ENCODE assay signal across 18 cellular contexts in the genomic region with DNA sequence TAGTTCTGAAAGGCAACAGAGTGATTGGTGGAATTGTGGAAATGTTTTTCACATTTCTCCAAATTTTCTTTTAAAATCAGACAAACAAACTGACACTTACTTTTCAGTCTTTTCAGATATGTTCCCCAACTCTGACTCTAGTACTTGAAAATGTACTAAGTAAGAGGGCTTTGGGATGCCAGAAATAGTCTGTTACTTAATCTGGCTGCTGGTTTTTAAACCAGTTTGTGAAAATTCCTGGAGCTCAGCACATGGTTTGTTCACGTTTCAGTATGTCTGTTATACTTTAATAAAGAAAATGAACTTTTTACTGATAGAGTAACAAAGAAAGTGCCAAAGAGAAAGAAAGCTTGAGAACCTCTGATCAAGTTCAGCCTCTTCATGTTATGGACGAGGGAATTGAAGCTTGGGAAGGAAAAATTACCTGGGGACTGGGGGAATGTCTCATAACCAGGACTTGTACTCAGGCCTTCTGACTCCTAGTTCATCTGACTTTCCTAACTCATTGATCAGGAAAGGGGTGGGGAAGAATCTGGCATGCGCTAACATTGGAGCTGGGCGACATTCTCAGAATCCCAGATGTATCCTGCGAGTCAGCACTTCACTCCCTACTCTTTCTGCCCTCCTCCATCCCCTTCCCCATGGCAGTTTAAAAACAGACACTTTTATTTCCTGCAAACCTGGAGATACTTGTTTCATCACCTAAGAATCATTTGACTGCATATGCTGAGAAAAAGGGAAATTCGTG. TPM values are rescaled to one million over a fixed set of nuclear protein-coding genes. Genes with fewer than 3 reads are reported as not detected.
DNase-seq lines count a peak whose midpoint lies in the region; ATAC-seq and TF ChIP-seq lines count a peak whose summit lies in the region.
"Had no signal": no experiment of that assay in that cellular context is flagged by ENCODE, and none has a peak within 500 bp of the region (broad histone marks: within the 10 kb centered on the region; RNA-seq: fewer than 3 reads in every experiment).

No MANE protein-coding gene starts in this region.

- H3K36me3 Mint-ChIP-seq in osteocyte (ENCODE audit: unreplicated experiment): peaks cover 8% of the 10 kb centered on the region
- H3K36me3 Mint-ChIP-seq: stimulated activated memory B cell treated with anti-CD40 and anti-IgM and Interleukin-4, amounts not matched to agents 10 μg/mL and 1 μg/mL and 100 μg/mL, for 72 hours had no signal

- intact Hi-C loops in dorsolateral prefrontal cortex (cut with DNase I) (no loop called here), gastrocnemius medialis (cut with DNase I; ENCODE audit: low total_unique reads) (no loop called here)

- no peaks in the 10 kb centered on the region for H3K36me3 ChIP-seq in HUES64 (ENCODE audit: insufficient read depth, low read length)
- H3K36me3 ChIP-seq in iPS-18a (ENCODE audit: control insufficient read depth, low read depth, low read length): no peaks in the 10 kb centered on the region
- H3K36me3 ChIP-seq in gastrocnemius medialis: no peaks in the 10 kb centered on the region
- H3K36me3 ChIP-seq: transverse colon had no signal

- H3K4me3 Mint-ChIP-seq in osteocyte (ENCODE audit: unreplicated experiment): peak overlapping the region; percentile 39
- H3K4me3 Mint-ChIP-seq: activated CD4-positive, alpha-beta memory T cell treated with anti-CD3 and anti-CD28 coated beads, Interleukin-2, amount 10 ng/mL, durations not matched to agents 7 days and 5 days; activated T-cell treated with anti-CD3 and anti-CD28 coated beads, Interleukin-2, amount 50 U/mL, for 72 hours; B cell; stimulated activated memory B cell treated with anti-CD40 and anti-IgM and Interleukin-4, amounts not matched to agents 10 μg/mL and 1 μg/mL and 100 μg/mL, for 72 hours had no signal

- peaks cover 69% of the 10 kb centered on the region for H3K4me1 Mint-ChIP-seq in osteocyte (ENCODE audit: unreplicated experiment)
- H3K4me1 Mint-ChIP-seq: activated CD4-positive, alpha-beta memory T cell treated with anti-CD3 and anti-CD28 coated beads, Interleukin-2, amount 10 ng/mL, durations not matched to agents 7 days and 5 days; B cell; stimulated activated memory B cell treated with anti-CD40 and anti-IgM and Interleukin-4, amounts not matched to agents 10 μg/mL and 1 μg/mL and 100 μg/mL, for 72 hours had no signal

- peak overlapping the region; percentile 46; the same call in 1 of the 2 replicates for H3K27ac ChIP-seq in HUES64 (ENCODE audit: low read depth, low read length)
- peak overlapping the region in 30 of 59 donors; percentile 0 to 63 (median 35) for H3K27ac ChIP-seq in dorsolateral prefrontal cortex
- no peak overlapping the region for H3K27ac ChIP-seq in iPS-18a (ENCODE audit: low read length)
- H3K27ac ChIP-seq in gastrocnemius medialis: no peak overlapping the region
- H3K27ac ChIP-seq: RWPE1, transverse colon, VCaP had no signal

- peak overlapping the region; percentile 43 for H3K4me3 ChIP-seq in HUES64 (ENCODE audit: low read length)
- H3K4me3 ChIP-seq in dorsolateral prefrontal cortex: peak overlapping the region in 6 of 59 donors; percentile 1 to 33 (median 9)
- peak overlapping the region; percentile 46 for H3K4me3 ChIP-seq in iPS-18a (ENCODE audit: low read length)
- no peak overlapping the region for H3K4me3 ChIP-seq in gastrocnemius medialis
- H3K4me3 ChIP-seq: transverse colon had no signal

- ATAC-seq in gastrocnemius medialis (no peak), GM19452 (IDR thresholded peaks at IDR 0.05; ENCODE audit: unreplicated experiment) (no peak), GM19397 (IDR thresholded peaks at IDR 0.05; ENCODE audit: unreplicated experiment) (no peak)
- ATAC-seq: activated T-cell treated with anti-CD3 and anti-CD28 coated beads, Interleukin-2, amount 50 U/mL, for 72 hours; stimulated activated memory B cell treated with anti-CD40 and anti-IgM and Interleukin-4, amounts not matched to agents 10 μg/mL and 1 μg/mL and 100 μg/mL, for 72 hours had no signal

- no peaks in the 10 kb centered on the region for H3K9me3 Mint-ChIP-seq in osteocyte (ENCODE audit: unreplicated experiment)
- H3K9me3 Mint-ChIP-seq: activated CD4-positive, alpha-beta memory T cell treated with anti-CD3 and anti-CD28 coated beads, Interleukin-2, amount 10 ng/mL, durations not matched to agents 7 days and 5 days; activated T-cell treated with anti-CD3 and anti-CD28 coated beads, Interleukin-2, amount 50 U/mL, for 72 hours; stimulated activated memory B cell treated with anti-CD40 and anti-IgM and Interleukin-4, amounts not matched to agents 10 μg/mL and 1 μg/mL and 100 μg/mL, for 72 hours had no signal

- TF ChIP-seq CTCF in dorsolateral prefrontal cortex (IDR thresholded peaks at IDR 0.05 in 54 of 56, conservative IDR thresholded peaks at IDR 0.05 in 2 of 56; ENCODE audit: low read depth in 1 of 56, partially characterized antibody in 56 of 56) (no peak), osteocyte (IDR thresholded peaks at IDR 0.05) (no peak), gastrocnemius medialis (IDR thresholded peaks at IDR 0.05 in 4 of 5, conservative IDR thresholded peaks at IDR 0.05 in 1 of 5) (no peak)

- in situ Hi-C loops in gastrocnemius medialis (cut with MboI; ENCODE audit: low sequenced_read_pairs in 4 of 4): no loop called here

- H3K9ac ChIP-seq in HUES64 (ENCODE audit: low read depth, low read length) (no peak overlapping the region), iPS-18a (ENCODE audit: low read length) (no peak overlapping the region)

- no peak for TF ChIP-seq POLR2A in gastrocnemius medialis (IDR thresholded peaks at IDR 0.05)

- peaks cover 5% of the 10 kb centered on the region; the same call in 1 of the 2 replicates for H3K27me3 ChIP-seq in HUES64 (ENCODE audit: insufficient read depth, low read length)
- no peaks in the 10 kb centered on the region for H3K27me3 ChIP-seq in dorsolateral prefrontal cortex
- peaks cover 9% of the 10 kb centered on the region for H3K27me3 ChIP-seq in iPS-18a (ENCODE audit: control insufficient read depth, insufficient read depth, low read length)
- H3K27me3 ChIP-seq in gastrocnemius medialis: no peaks in the 10 kb centered on the region

- H3K27me3 Mint-ChIP-seq in osteocyte (ENCODE audit: unreplicated experiment): no peaks in the 10 kb centered on the region

- H3K9me3 ChIP-seq in HUES64 (ENCODE audit: insufficient read depth, low read depth, low read length) (no peaks in the 10 kb centered on the region), iPS-18a (ENCODE audit: control insufficient read depth, low read depth, low read length) (no peaks in the 10 kb centered on the region), gastrocnemius medialis (no peaks in the 10 kb centered on the region)
- H3K9me3 ChIP-seq: transverse colon had no signal

- H3K27ac Mint-ChIP-seq in osteocyte (ENCODE audit: unreplicated experiment): peak overlapping the region; percentile 81
- H3K27ac Mint-ChIP-seq: activated CD4-positive, alpha-beta memory T cell treated with anti-CD3 and anti-CD28 coated beads, Interleukin-2, amount 10 ng/mL, durations not matched to agents 7 days and 5 days; activated T-cell treated with anti-CD3 and anti-CD28 coated beads, Interleukin-2, amount 50 U/mL, for 72 hours; B cell; stimulated activated memory B cell treated with anti-CD40 and anti-IgM and Interleukin-4, amounts not matched to agents 10 μg/mL and 1 μg/mL and 100 μg/mL, for 72 hours had no signal

- 16% methylated on average over 6 of the region's 6 CpGs for WGBS in HUES64

- H3K4me1 ChIP-seq in HUES64 (ENCODE audit: insufficient read depth, low read length) (peaks cover 52% of the 10 kb centered on the region), iPS-18a (ENCODE audit: control insufficient read depth, low read depth, low read length) (peaks cover 48% of the 10 kb centered on the region), gastrocnemius medialis (peaks cover 0 to 6% of the 10 kb centered on the region in 2 donors)
- H3K4me1 ChIP-seq: transverse colon had no signal

- DNase-seq in dorsolateral prefrontal cortex (no peak), osteocyte (ENCODE audit: extremely low spot score, unreplicated experiment) (no peak), amygdala (lab: John Stamatoyannopoulos, UW) (no peak), gastrocnemius medialis (no peak)
- DNase-seq: activated CD4-positive, alpha-beta memory T cell treated with anti-CD3 and anti-CD28 coated beads, Interleukin-2, amount 10 ng/mL, durations not matched to agents 7 days and 5 days; activated T-cell treated with anti-CD3 and anti-CD28 coated beads, Interleukin-2, amount 50 U/mL, for 72 hours; KBM-7; kidney; posterior cingulate gyrus; transverse colon had no signal

RNA-seq across cellular contexts. Expression of a gene that starts 30.8 kb away (rescaled TPM):
- 1.9 TPM for polyA plus RNA-seq in HUES64 (2013, experiment 1 of 2)
- 3.7 TPM for polyA plus RNA-seq in HUES64 (2013, experiment 2 of 2)
- 100 to 1,000 TPM; 149 to 406 (median 315) TPM for total RNA-seq in dorsolateral prefrontal cortex
- 50.8 and 53.8 TPM in 2 replicates for total RNA-seq in osteocyte
- under 1 TPM in 3 of 4 donors, not detected in 1; 0.10 to 0.75 (median 0.36) TPM for total RNA-seq in gastrocnemius medialis

Comparison
In these comparisons a context has a peak if more than half of its experiments do, and no peak if none do; other contexts are left out.
1. H3K27ac ChIP-seq: peak in HUES64 (single experiment) and dorsolateral prefrontal cortex (30 of 59); none in iPS-18a (single experiment) and gastrocnemius medialis (0 of 4).
2. H3K4me3 ChIP-seq: peak in HUES64 (single experiment) and iPS-18a (single experiment); none in gastrocnemius medialis (0 of 4).
3. RNA of a gene that starts 30.8 kb away (total RNA-seq): 149 to 406 TPM in dorsolateral prefrontal cortex and 50.8 to 53.8 TPM in osteocyte; 0.10 to 0.75 TPM in gastrocnemius medialis; every median in the first group is over 10 times any median in the second.